6 cellular contexts compared by ENCODE assay signal in genomic region chr6:26363882-26364825, GRCh38. TPM values are rescaled to one million over a fixed set of nuclear protein-coding genes. Genes with fewer than 3 reads are reported as not detected.
DNase-seq lines count a peak whose midpoint lies in the region; ATAC-seq, FAIRE-seq and TF ChIP-seq lines count a peak whose summit lies in the region.

No MANE protein-coding gene starts in this region.

- H4K20me1 ChIP-seq in K562 (replicated peaks; ENCODE audit: control insufficient read depth, insufficient read depth, low read length) = no peaks in the 10 kb centered on the region

- H2AFZ ChIP-seq in K562 (ENCODE audit: low read depth, low read length) (peak overlapping the region; percentile 85), neuronal stem cell (ENCODE audit: low read length) (peak overlapping the region; percentile 91)

- H3K9ac ChIP-seq in K562 (ENCODE audit: insufficient read depth in 1 of 2, low read depth in 2 of 2, low read length in 2 of 2) (peak overlapping the region; percentile 75 to 80), neuronal stem cell (ENCODE audit: low read depth, low read length, poor library complexity) (peak overlapping the region; percentile 22)

- ATAC-seq in K562 (peak; percentile 53), GM18498 (IDR thresholded peaks at IDR 0.05; ENCODE audit: unreplicated experiment) (no peak), HG03135 (IDR thresholded peaks at IDR 0.05; ENCODE audit: unreplicated experiment) (no peak)

- no peak for TF ChIP-seq RAD21 in K562 (CRISPR knock-in tag; conservative IDR thresholded peaks at IDR 0.05 in 1 of 2, IDR thresholded peaks at IDR 0.05 in 1 of 2)

- H3K27me3 ChIP-seq in HAP-1 (ENCODE audit: low read depth) (no peaks in the 10 kb centered on the region), K562 (ENCODE audit: control insufficient read depth in 2 of 2, insufficient read depth in 2 of 2, low read length in 2 of 2) (no peaks in the 10 kb centered on the region), neuronal stem cell (ENCODE audit: control insufficient read depth in 3 of 3, insufficient read depth in 3 of 3, low read depth in 1 of 3, low read length in 3 of 3) (no peaks in the 10 kb centered on the region)

- no peaks in the 10 kb centered on the region for H3K9me1 ChIP-seq in K562 (ENCODE audit: control insufficient read depth, insufficient read depth, low read length)

- no peak overlapping the region for H4K8ac ChIP-seq in neuronal stem cell (ENCODE audit: low read depth, low read length)

- CTCF ChIA-PET in K562 (lab: Yijun Ruan, JAX; ENCODE audit: low intra/inter-chr PET ratio) = no interaction called here

- H3K4ac ChIP-seq in neuronal stem cell (ENCODE audit: low read length) = no peak overlapping the region

- H3K4me1 ChIP-seq in HAP-1 (peaks cover 5% of the 10 kb centered on the region; the same call in 1 of the 2 replicates), K562 (replicated peaks in 1 of 2; ENCODE audit: control insufficient read depth in 2 of 2, insufficient read depth in 2 of 2, low read length in 2 of 2) (peaks cover 11 to 22% of the 10 kb centered on the region in 2 experiments), neuronal stem cell (ENCODE audit: control insufficient read depth in 2 of 2, insufficient read depth in 1 of 2, low read depth in 1 of 2, low read length in 2 of 2) (peaks cover 0 to 3% of the 10 kb centered on the region in 2 donors)

- no peak for TF ChIP-seq EP300 in K562 (IDR thresholded peaks at IDR 0.05; ENCODE audit: low read length)

- H2BK120ac ChIP-seq in neuronal stem cell (ENCODE audit: low read depth, low read length) = no peak overlapping the region

- no peak overlapping the region for H3K14ac ChIP-seq in neuronal stem cell (ENCODE audit: low read length)

- H2AK5ac ChIP-seq in neuronal stem cell (ENCODE audit: low read depth, low read length) = no peak overlapping the region

- TF ChIP-seq POLR2A in K562 (conservative IDR thresholded peaks at IDR 0.05) = no peak

- DNase-seq in HAP-1 (ENCODE audit: low spot score in 2 of 2) = no peak
- peak in 2 of 4 experiments; percentile 18 to 50 for DNase-seq in K562 (ENCODE audit: extremely low read depth in 1 of 4, low spot score in 3 of 4)
- DNase-seq in neuronal stem cell (ENCODE audit: low spot score) = no peak
- no peak for DNase-seq in D721Med (ENCODE audit: insufficient read length, low spot score)

- H3K4me3 ChIP-seq in HAP-1 = peak overlapping the region; percentile 43
- H3K4me3 ChIP-seq in K562 = peak overlapping the region; percentile 44
- H3K4me3 ChIP-seq in neuronal stem cell (ENCODE audit: low read length in 2 of 2) = peak overlapping the region in 1 of 2 donors; percentile 55

- no peaks in the 10 kb centered on the region for H3K79me2 ChIP-seq in K562 (ENCODE audit: control insufficient read depth, insufficient read depth, low read length)

- H3K27ac ChIP-seq in K562 (ENCODE audit: extremely low read depth, low read depth, low read length) (peak overlapping the region; percentile 78), neuronal stem cell (replicated peaks; ENCODE audit: low read length) (no peak overlapping the region)

- H3K79me1 ChIP-seq in neuronal stem cell (ENCODE audit: low read depth, low read length) = no peaks in the 10 kb centered on the region

- no peak overlapping the region for H3K18ac ChIP-seq in neuronal stem cell (ENCODE audit: low read length)

- no peak overlapping the region for H2BK5ac ChIP-seq in neuronal stem cell (ENCODE audit: low read length)

- no peak overlapping the region for H2BK12ac ChIP-seq in neuronal stem cell (ENCODE audit: low read length)

- BruUV-seq in K562 (replicated peaks; lab: Mats Ljungman, UMichigan) = TSS peak; percentile 94

- in situ Hi-C loops in HAP-1 (cut with MboI; ENCODE audit: low sequenced_read_pairs) = no loop called here
- in situ Hi-C loops in K562 (cut with MboI) = no loop called here

- H4K91ac ChIP-seq in neuronal stem cell (ENCODE audit: low read depth, low read length, poor library complexity) = no peak overlapping the region

- no peak for FAIRE-seq in K562 (lab: Jason Lieb, UNC)
- no peak for FAIRE-seq in D721Med (lab: Jason Lieb, UNC)

- POLR2A ChIA-PET in K562 (lab: Yijun Ruan, JAX) = interaction anchor here (0.6 to 2.7 kb wide), 8 partner anchors 9 to 769 kb away, joined by 3 to 12 read pairs (median 4); partner anchors contain the start of gene HMGN4

- H3K4me2 ChIP-seq in K562 (ENCODE audit: insufficient read depth, low read length) (peak overlapping the region; percentile 93), neuronal stem cell (ENCODE audit: insufficient read depth, low read length, poor library complexity, severe bottlenecking) (no peak overlapping the region)

- H3K36me3 ChIP-seq in HAP-1 (replicated peaks) (no peaks in the 10 kb centered on the region), K562 (ENCODE audit: control insufficient read depth, insufficient read depth, low read length) (no peaks in the 10 kb centered on the region), neuronal stem cell (replicated peaks in 1 of 2; ENCODE audit: control insufficient read depth in 2 of 2, insufficient read depth in 2 of 2, low read length in 2 of 2) (no peaks in the 10 kb centered on the region)

- 31% methylated on average over 6 of the region's 6 CpGs for WGBS in K562 (ENCODE audit: insufficient coverage, low coverage, missing lambda C conversion rate)
- WGBS in neuronal stem cell (ENCODE audit: extremely low coverage in 2 of 2, insufficient read length in 2 of 2, insufficient replicate concordance in 1 of 2), 2 donors = no CpG with 5 or more reads among the region's 6 CpGs

- no peaks in the 10 kb centered on the region for H3K9me3 ChIP-seq in HAP-1
- H3K9me3 ChIP-seq in K562 (replicated peaks; ENCODE audit: control insufficient read depth, insufficient read depth, low read depth, low read length) = no peaks in the 10 kb centered on the region
- H3K9me3 ChIP-seq in neuronal stem cell (replicated peaks in 1 of 2; ENCODE audit: control insufficient read depth in 2 of 2, insufficient read depth in 1 of 2, low read depth in 1 of 2, low read length in 2 of 2) = no peaks in the 10 kb centered on the region

- H3K23ac ChIP-seq in neuronal stem cell (ENCODE audit: low read depth, low read length, poor library complexity) = no peak overlapping the region

- intact Hi-C loops in K562 (cut with micrococcal nuclease) = no loop called here

- no peak for TF ChIP-seq CTCF in K562 (IDR thresholded peaks at IDR 0.05 in 2 of 3, conservative IDR thresholded peaks at IDR 0.05 in 1 of 3; ENCODE audit: insufficient read depth in 2 of 3, low read depth in 1 of 3, low read length in 3 of 3)
- TF ChIP-seq CTCF in D721Med (IDR thresholded peaks at IDR 0.05; ENCODE audit: insufficient read depth, missing control alignments) = no peak

- no peak overlapping the region for H2BK15ac ChIP-seq in neuronal stem cell (ENCODE audit: low read length)

RNA-seq across cellular contexts. Expression of gene BTN3A2, which starts 0.8 kb away (rescaled TPM):
- 20.7 and 24.8 TPM in 2 replicates for total RNA-seq in K562 (2011; cell fraction: chromatin; rRNA removed; ENCODE audit: low replicate concordance)
- total RNA-seq in K562 (2011; cell fraction: nucleolus; rRNA removed) = 11.8 and 12.0 TPM in 2 replicates
- 14.7 and 20.5 TPM in 2 replicates for total RNA-seq in K562 (2011; cell fraction: nucleoplasm; rRNA removed)
- total RNA-seq in K562 (2014; rRNA removed) (2.7 and 3.1 TPM in 2 replicates), K562 (2014; rRNA removed; fragmentation: Illumina TruSeq; extraction: Trizol) (5.8 and 6.8 TPM in 2 replicates), K562 (2015; rRNA removed; fragmentation: Illumina TruSeq; extraction: Trizol) (4.4 and 5.3 TPM in 2 replicates), K562 (2021) (5.1 and 6.4 TPM in 2 replicates)
- polyA plus RNA-seq in K562 (2011; rRNA removed) (10.1 and 11.2 TPM in 2 replicates), K562 (2014; fragmentation: Illumina TruSeq; extraction: Trizol) (6.1 and 7.6 TPM in 2 replicates), K562 (2014; fragmentation: Nextera tagmentation; extraction: Ambion mirVana) (1 to 10 TPM; 3.5 to 7.5 TPM), K562 (2014; rRNA removed) (6.2 and 7.7 TPM in 2 replicates)
- polyA plus RNA-seq in K562 (2011; cell fraction: cytosol; rRNA removed) = 3.7 and 5.9 TPM in 2 replicates
- polyA plus RNA-seq in K562 (2011; cell fraction: nucleus; rRNA removed) = 19.2 and 19.7 TPM in 2 replicates
- 5.5 and 7.0 TPM in 2 replicates for polyA plus RNA-seq in K562 (2012)
- 15.3 and 16.2 TPM in 2 replicates for polyA minus RNA-seq in K562 (2011; rRNA and poly(A)+ RNA removed)
- 4.1 and 5.9 TPM in 2 replicates for polyA minus RNA-seq in K562 (2011; cell fraction: cytosol; rRNA and poly(A)+ RNA removed)
- 4.7 and 11.4 TPM in 2 replicates for polyA minus RNA-seq in K562 (2011; cell fraction: nucleus; rRNA and poly(A)+ RNA removed)
- polyA plus RNA-seq in neuronal stem cell (2013, experiment 1 of 2) = 6.5 TPM
- 6.4 TPM for polyA plus RNA-seq in neuronal stem cell (2013, experiment 2 of 2)

RNA-seq across cellular contexts. Expression of gene BTN2A2, which starts 18.8 kb away (rescaled TPM):
- 52.6 and 53.2 TPM in 2 replicates for total RNA-seq in K562 (2011; cell fraction: chromatin; rRNA removed; ENCODE audit: low replicate concordance)
- 31.5 and 32.4 TPM in 2 replicates for total RNA-seq in K562 (2011; cell fraction: nucleolus; rRNA removed)
- total RNA-seq in K562 (2011; cell fraction: nucleoplasm; rRNA removed) = 41.5 and 49.2 TPM in 2 replicates
- 5.9 and 8.1 TPM in 2 replicates for total RNA-seq in K562 (2014; rRNA removed)
- total RNA-seq in K562 (2014; rRNA removed; fragmentation: Illumina TruSeq; extraction: Trizol) = 10.0 and 10.1 TPM in 2 replicates
- 7.9 and 8.6 TPM in 2 replicates for total RNA-seq in K562 (2015; rRNA removed; fragmentation: Illumina TruSeq; extraction: Trizol)
- 10.1 and 11.5 TPM in 2 replicates for total RNA-seq in K562 (2021)
- 15.5 and 17.1 TPM in 2 replicates for polyA plus RNA-seq in K562 (2011; rRNA removed)
- polyA plus RNA-seq in K562 (2011; cell fraction: cytosol; rRNA removed) = 11.3 and 11.6 TPM in 2 replicates
- polyA plus RNA-seq in K562 (2011; cell fraction: nucleus; rRNA removed) = 46.8 and 65.8 TPM in 2 replicates
- polyA plus RNA-seq in K562 (2012) = 8.6 and 14.3 TPM in 2 replicates
- 9.1 and 9.3 TPM in 2 replicates for polyA plus RNA-seq in K562 (2014; fragmentation: Illumina TruSeq; extraction: Trizol)
- polyA plus RNA-seq in K562 (2014; fragmentation: Nextera tagmentation; extraction: Ambion mirVana) = 10 to 100 TPM in 1 of 2 experiments, 1 to 10 TPM in 1; 8.4 to 11.7 TPM
- polyA plus RNA-seq in K562 (2014; rRNA removed) = 10.2 and 11.9 TPM in 2 replicates
- polyA minus RNA-seq in K562 (2011; rRNA and poly(A)+ RNA removed) = 22.6 and 30.6 TPM in 2 replicates
- 6.9 and 8.7 TPM in 2 replicates for polyA minus RNA-seq in K562 (2011; cell fraction: cytosol; rRNA and poly(A)+ RNA removed)
- 23.0 and 33.8 TPM in 2 replicates for polyA minus RNA-seq in K562 (2011; cell fraction: nucleus; rRNA and poly(A)+ RNA removed)
- polyA plus RNA-seq in neuronal stem cell (2013, experiment 1 of 2) = 24.0 TPM
- 24.9 TPM for polyA plus RNA-seq in neuronal stem cell (2013, experiment 2 of 2)

RNA-seq across cellular contexts. Expression of gene BTN3A1, which starts 37.9 kb away (rescaled TPM):
- 27.1 and 31.9 TPM in 2 replicates for total RNA-seq in K562 (2011; cell fraction: chromatin; rRNA removed; ENCODE audit: low replicate concordance)
- total RNA-seq in K562 (2011; cell fraction: nucleolus; rRNA removed) = 9.3 and 13.9 TPM in 2 replicates
- 16.0 and 21.1 TPM in 2 replicates for total RNA-seq in K562 (2011; cell fraction: nucleoplasm; rRNA removed)
- total RNA-seq in K562 (2014; rRNA removed) = 2.8 and 3.6 TPM in 2 replicates
- 4.3 and 4.7 TPM in 2 replicates for total RNA-seq in K562 (2014; rRNA removed; fragmentation: Illumina TruSeq; extraction: Trizol)
- 3.4 and 3.7 TPM in 2 replicates for total RNA-seq in K562 (2015; rRNA removed; fragmentation: Illumina TruSeq; extraction: Trizol)
- 3.9 and 4.2 TPM in 2 replicates for total RNA-seq in K562 (2021)
- 8.5 and 11.2 TPM in 2 replicates for polyA plus RNA-seq in K562 (2011; rRNA removed)
- 2.8 and 4.4 TPM in 2 replicates for polyA plus RNA-seq in K562 (2011; cell fraction: cytosol; rRNA removed)
- 26.6 and 31.8 TPM in 2 replicates for polyA plus RNA-seq in K562 (2011; cell fraction: nucleus; rRNA removed)
- polyA plus RNA-seq in K562 (2012) = 3.9 and 10.6 TPM in 2 replicates
- polyA plus RNA-seq in K562 (2014; fragmentation: Illumina TruSeq; extraction: Trizol) = 4.2 and 4.7 TPM in 2 replicates
- 1 to 10 TPM in 1 of 2 experiments, under 1 TPM in 1; 0.84 to 2.5 TPM for polyA plus RNA-seq in K562 (2014; fragmentation: Nextera tagmentation; extraction: Ambion mirVana)
- polyA plus RNA-seq in K562 (2014; rRNA removed) = 4.0 and 4.1 TPM in 2 replicates
- polyA minus RNA-seq in K562 (2011; rRNA and poly(A)+ RNA removed) = 9.1 and 10.0 TPM in 2 replicates
- polyA minus RNA-seq in K562 (2011; cell fraction: cytosol; rRNA and poly(A)+ RNA removed) = 1.5 and 3.4 TPM in 2 replicates
- 6.9 and 12.1 TPM in 2 replicates for polyA minus RNA-seq in K562 (2011; cell fraction: nucleus; rRNA and poly(A)+ RNA removed)
- polyA plus RNA-seq in neuronal stem cell (2013, experiment 1 of 2) = 6.4 TPM
- 6.2 TPM for polyA plus RNA-seq in neuronal stem cell (2013, experiment 2 of 2)
